In genomic region chr16:69707920-69708683, GRCh38 we compare ENCODE assay signal across 17 cellular contexts. TPM values are rescaled to one million over a fixed set of nuclear protein-coding genes. Genes with fewer than 3 reads are reported as not detected.
DNase-seq lines count a peak whose midpoint lies in the region; ATAC-seq and TF ChIP-seq lines count a peak whose summit lies in the region.
"Had no signal": no experiment of that assay in that cellular context is flagged by ENCODE, and none has a peak within 500 bp of the region (broad histone marks: within the 10 kb centered on the region; RNA-seq: fewer than 3 reads in every experiment).

No MANE protein-coding gene starts in this region.

- peaks cover 51% of the 10 kb centered on the region for H3K36me3 Mint-ChIP-seq in activated T-cell treated with anti-CD3 and anti-CD28 coated beads, Interleukin-2, amount 50 U/mL, for 24 hours (ENCODE audit: low read depth)
- H3K36me3 Mint-ChIP-seq in HFFc6 (ENCODE audit: low read depth), result peaks cover 66% of the 10 kb centered on the region

- H3K4me1 Mint-ChIP-seq in activated T-cell treated with anti-CD3 and anti-CD28 coated beads, Interleukin-2, amount 50 U/mL, for 24 hours (ENCODE audit: low read depth), result peaks cover 10% of the 10 kb centered on the region
- H3K4me1 Mint-ChIP-seq in HFFc6 (ENCODE audit: low read depth), result peaks cover 48% of the 10 kb centered on the region

- H3K9me3 Mint-ChIP-seq in activated T-cell treated with anti-CD3 and anti-CD28 coated beads, Interleukin-2, amount 50 U/mL, for 24 hours, result no peaks in the 10 kb centered on the region
- no peaks in the 10 kb centered on the region for H3K9me3 Mint-ChIP-seq in HFFc6

- peak; percentile 18 for ATAC-seq in esophagus mucosa
- no peak for ATAC-seq in HG03175 (IDR thresholded peaks at IDR 0.05; ENCODE audit: unreplicated experiment)
- ATAC-seq: lower lobe of right lung had no signal

- no peak for DNase-seq in activated T-cell treated with anti-CD3 and anti-CD28 coated beads, Interleukin-2, amount 50 U/mL, for 24 hours
- DNase-seq in activated T-cell treated with anti-CD3 and anti-CD28 coated beads, Interleukin-2, amount 50 U/mL, for 1 hour, result no peak
- DNase-seq in HFFc6 (no peak), renal cortical epithelial cell (ENCODE audit: low read depth) (peak; percentile 72), AG08396 (ENCODE audit: low spot score) (no peak), NCI-H446 (lab: John Stamatoyannopoulos, UW) (no peak)
- DNase-seq: activated T-cell treated with anti-CD3 and anti-CD28 coated beads, Interleukin-2, amount 50 U/mL, for 48 hours; brain microvascular endothelial cell; colonic mucosa; DMS53; GF-D8; lower lobe of right lung; NCI-H146; substantia nigra; uterus had no signal

- peak overlapping the region; percentile 39 for H3K27ac Mint-ChIP-seq in activated T-cell treated with anti-CD3 and anti-CD28 coated beads, Interleukin-2, amount 50 U/mL, for 24 hours
- H3K27ac Mint-ChIP-seq in HFFc6, result peak overlapping the region; percentile 49

- H3K27me3 Mint-ChIP-seq in activated T-cell treated with anti-CD3 and anti-CD28 coated beads, Interleukin-2, amount 50 U/mL, for 24 hours, result no peaks in the 10 kb centered on the region
- peaks cover 48% of the 10 kb centered on the region for H3K27me3 Mint-ChIP-seq in HFFc6 (ENCODE audit: insufficient read depth)

- TF ChIP-seq CTCF in HFFc6 (IDR thresholded peaks at IDR 0.05), result no peak

- H3K4me3 Mint-ChIP-seq in activated T-cell treated with anti-CD3 and anti-CD28 coated beads, Interleukin-2, amount 50 U/mL, for 24 hours, result no peak overlapping the region
- H3K4me3 Mint-ChIP-seq in HFFc6, result peak overlapping the region; percentile 42

RNA-seq across cellular contexts. Expression of gene NQO1, which starts 18.3 kb away (rescaled TPM):
- total RNA-seq in HFFc6 (2021; fragmentation: NEBNext Ultra II Directional; extraction: Animal tissue kit (Norgen Biotek cat#: 25700)), result 100 to 1,000 TPM; 248 to 801 (median 737) TPM
- total RNA-seq in esophagus mucosa, result 84.6 TPM
- total RNA-seq in renal cortical epithelial cell, result 109 and 186 TPM in 2 replicates

RNA-seq across cellular contexts. Expression of gene NOB1, which starts 46.6 kb away (rescaled TPM):
- total RNA-seq in HFFc6 (2021; fragmentation: NEBNext Ultra II Directional; extraction: Animal tissue kit (Norgen Biotek cat#: 25700)), result 10 to 100 TPM; 52.3 to 59.3 (median 55.2) TPM
- total RNA-seq in esophagus mucosa (59.9 TPM), renal cortical epithelial cell (9.9 and 23.4 TPM in 2 replicates)

RNA-seq across cellular contexts. Expression of gene WWP2, which starts 54.0 kb away (rescaled TPM):
- 10 to 100 TPM; 24.6 to 33.9 (median 30.5) TPM for total RNA-seq in HFFc6 (2021; fragmentation: NEBNext Ultra II Directional; extraction: Animal tissue kit (Norgen Biotek cat#: 25700))
- 31.6 TPM for total RNA-seq in esophagus mucosa
- total RNA-seq in renal cortical epithelial cell, result 19.8 and 36.5 TPM in 2 replicates
